30 cellular contexts compared by ENCODE assay signal in genomic region chr1:48555271-48555670, GRCh38.
"Had no signal": no experiment of that assay in that cellular context is flagged by ENCODE, and none has a peak within 500 bp of the region (broad histone marks: within the 10 kb centered on the region; RNA-seq: fewer than 3 reads in every experiment).

No MANE protein-coding gene starts in this region.

- H3K4me3 Mint-ChIP-seq: mesothelial cell of epicardium; naive B cell; natural killer cell; nephron progenitor cell; neural progenitor cell; stimulated activated naive B cell treated with anti-CD40 and anti-IgM and Interleukin-4, amounts not matched to agents 10 μg/mL and 1 μg/mL and 100 μg/mL, for 72 hours; type B pancreatic cell had no signal

- H3K27me3 ChIP-seq: left lung, neural progenitor cell, ovary, right atrium auricular region, stomach, testis, tibial artery, uterus had no signal

- H3K4me1 Mint-ChIP-seq: mesothelial cell of epicardium; naive B cell; natural killer cell; nephron progenitor cell; stimulated activated naive B cell treated with anti-CD40 and anti-IgM and Interleukin-4, amounts not matched to agents 10 μg/mL and 1 μg/mL and 100 μg/mL, for 72 hours had no signal

- H3K36me3 Mint-ChIP-seq: mesothelial cell of epicardium; naive B cell; natural killer cell; neural progenitor cell; stimulated activated naive B cell treated with anti-CD40 and anti-IgM and Interleukin-4, amounts not matched to agents 10 μg/mL and 1 μg/mL and 100 μg/mL, for 72 hours; type B pancreatic cell had no signal

- H3K4me2 ChIP-seq: hepatocyte, neural progenitor cell had no signal

- H3K4me3 ChIP-seq: heart right ventricle, hepatocyte, left lung, lower lobe of right lung, neural progenitor cell, ovary, right atrium auricular region, skin epidermis, stomach, testis, tibial artery, uterus had no signal

- DNase-seq: heart right ventricle; kidney; left colon; left lung; lower lobe of right lung; mesendoderm; naive B cell; natural killer cell; nephron progenitor cell; occipital lobe; ovary; stimulated activated CD4-positive, alpha-beta T cell treated with anti-CD3 and anti-CD28 coated beads, Interleukin-12 subunit alpha, Interleukin-12 subunit beta, amount 100 ng/mL, for 4 hours; stimulated activated CD4-positive, alpha-beta T cell treated with anti-CD3 and anti-CD28 coated beads, Interleukin-15, amount 100 ng/mL, for 24 hours; stimulated activated CD4-positive, alpha-beta T cell treated with anti-CD3 and anti-CD28 coated beads, Interleukin-2, amount 100 ng/mL, for 24 hours; stimulated activated CD4-positive, alpha-beta T cell treated with anti-CD3 and anti-CD28 coated beads, Interleukin-4, amount 100 ng/mL, for 1 hour; stimulated activated naive B cell treated with anti-CD40 and anti-IgM and Interleukin-4, amounts not matched to agents 10 μg/mL and 1 μg/mL and 100 μg/mL, for 72 hours; stimulated activated naive CD8-positive, alpha-beta T cell treated with anti-CD3 and anti-CD28 coated beads, Interleukin-15, Interleukin-2, amounts not matched to agents 100 U/mL and 50 U/mL, for 24 hours; stomach; testis; tibial artery; uterus had no signal

- H3K79me2 ChIP-seq: hepatocyte had no signal

- ATAC-seq: heart right ventricle; left colon; left lung; lower lobe of right lung; natural killer cell; sciatic nerve; stimulated activated naive B cell treated with anti-CD40 and anti-IgM and Interleukin-4, amounts not matched to agents 10 μg/mL and 1 μg/mL and 100 μg/mL, for 72 hours; stimulated activated naive CD8-positive, alpha-beta T cell treated with anti-CD3 and anti-CD28 coated beads, Interleukin-15, Interleukin-2, amounts not matched to agents 100 U/mL and 50 U/mL, for 24 hours had no signal

- H2AFZ ChIP-seq: hepatocyte, neural progenitor cell had no signal

- H3K9me3 ChIP-seq: heart right ventricle, left lung, lower lobe of right lung, neutrophil, ovary, right atrium auricular region, stomach, testis, tibial artery, uterus had no signal

- H3K36me3 ChIP-seq: heart right ventricle, left lung, lower lobe of right lung, neural progenitor cell, neutrophil, ovary, right atrium auricular region, stomach, tibial artery, uterus had no signal

- H3K4me1 ChIP-seq: left lung, lower lobe of right lung, neural progenitor cell, testis, uterus had no signal

- H3K27ac ChIP-seq: heart right ventricle, hepatocyte, left lung, lower lobe of right lung, neural progenitor cell, neutrophil, ovary, right atrium auricular region, skin epidermis, stomach, testis, tibial artery, uterus had no signal

- H3K9me3 Mint-ChIP-seq: mesothelial cell of epicardium; naive B cell; natural killer cell; nephron progenitor cell; neural progenitor cell; stimulated activated naive B cell treated with anti-CD40 and anti-IgM and Interleukin-4, amounts not matched to agents 10 μg/mL and 1 μg/mL and 100 μg/mL, for 72 hours; type B pancreatic cell had no signal

- H3K9ac ChIP-seq: neural progenitor cell had no signal

- H3K27ac Mint-ChIP-seq: mesothelial cell of epicardium; naive B cell; natural killer cell; nephron progenitor cell; neural progenitor cell; progenitor cell of endocrine pancreas; stimulated activated naive B cell treated with anti-CD40 and anti-IgM and Interleukin-4, amounts not matched to agents 10 μg/mL and 1 μg/mL and 100 μg/mL, for 72 hours; type B pancreatic cell had no signal
